Comparison of ENCODE assay signal across 9 cellular contexts in genomic region chr1:10387611-10388386, GRCh38. TPM values are rescaled to one million over a fixed set of nuclear protein-coding genes. Genes with fewer than 3 reads are reported as not detected.
DNase-seq lines count a peak whose midpoint lies in the region; ATAC-seq, FAIRE-seq and TF ChIP-seq lines count a peak whose summit lies in the region.
"Had no signal": no experiment of that assay in that cellular context is flagged by ENCODE, and none has a peak within 500 bp of the region (broad histone marks: within the 10 kb centered on the region; RNA-seq: fewer than 3 reads in every experiment).

No MANE protein-coding gene starts in this region.

- H3K4me1 Mint-ChIP-seq in HFFc6 (ENCODE audit: low read depth), result peaks cover 22% of the 10 kb centered on the region

- no peaks in the 10 kb centered on the region for H3K27me3 ChIP-seq in rectal smooth muscle tissue (ENCODE audit: control insufficient read depth, insufficient read depth, low read length)

- H3K27ac Mint-ChIP-seq in HFFc6, result peak overlapping the region; percentile 97
- H3K27ac Mint-ChIP-seq: activated naive CD8-positive, alpha-beta T cell treated with anti-CD3 and anti-CD28 coated beads, Interleukin-2, amount 10 ng/mL, durations not matched to agents 7 days and 5 days had no signal

- no peaks in the 10 kb centered on the region for H3K9me3 Mint-ChIP-seq in HFFc6
- H3K9me3 Mint-ChIP-seq: activated naive CD8-positive, alpha-beta T cell treated with anti-CD3 and anti-CD28 coated beads, Interleukin-2, amount 10 ng/mL, durations not matched to agents 7 days and 5 days had no signal

- H3K36me3 Mint-ChIP-seq in HFFc6 (ENCODE audit: low read depth), result peaks cover 10% of the 10 kb centered on the region
- H3K36me3 Mint-ChIP-seq: activated naive CD8-positive, alpha-beta T cell treated with anti-CD3 and anti-CD28 coated beads, Interleukin-2, amount 10 ng/mL, durations not matched to agents 7 days and 5 days had no signal

- H3K4me3 Mint-ChIP-seq in HFFc6, result peak overlapping the region; percentile 71
- H3K4me3 Mint-ChIP-seq: activated naive CD8-positive, alpha-beta T cell treated with anti-CD3 and anti-CD28 coated beads, Interleukin-2, amount 10 ng/mL, durations not matched to agents 7 days and 5 days had no signal

- TF ChIP-seq CTCF in HFFc6 (IDR thresholded peaks at IDR 0.05), result peak; percentile 27; the same call in 1 of the 2 replicates

- intact Hi-C loops in Right ventricle myocardium superior (cut with DNase I), result no loop called here

- H3K27ac ChIP-seq in rectal smooth muscle tissue (ENCODE audit: low read depth, low read length), result peak overlapping the region; percentile 73

- no peak overlapping the region for H3K4me3 ChIP-seq in rectal smooth muscle tissue (ENCODE audit: low read length)

- peaks cover 8% of the 10 kb centered on the region for H3K4me1 ChIP-seq in rectal smooth muscle tissue (ENCODE audit: control insufficient read depth, insufficient read depth, low read length)

- no peak overlapping the region for H3K9ac ChIP-seq in rectal smooth muscle tissue (ENCODE audit: low read length)

- H3K36me3 ChIP-seq in rectal smooth muscle tissue (ENCODE audit: control insufficient read depth, insufficient read depth, low read length), result no peaks in the 10 kb centered on the region

- ATAC-seq in Right ventricle myocardium superior (ENCODE audit: poor library complexity) (peak; percentile 90), GM21723 (IDR thresholded peaks at IDR 0.05; ENCODE audit: unreplicated experiment) (no peak), GM18517 (IDR thresholded peaks at IDR 0.05; ENCODE audit: unreplicated experiment) (no peak)

- FAIRE-seq in TTC549 (lab: Jason Lieb, UNC), result peak; percentile 46
- no peak for FAIRE-seq in HTR-8/SVneo (lab: Jason Lieb, UNC)

- H3K27me3 Mint-ChIP-seq in HFFc6 (ENCODE audit: insufficient read depth), result peaks cover 3% of the 10 kb centered on the region
- H3K27me3 Mint-ChIP-seq: activated naive CD8-positive, alpha-beta T cell treated with anti-CD3 and anti-CD28 coated beads, Interleukin-2, amount 10 ng/mL, durations not matched to agents 7 days and 5 days had no signal

- DNase-seq in A172 (ENCODE audit: low spot score) (peak; percentile 39), HFFc6 (peak; percentile 80), Right ventricle myocardium superior (peak; percentile 71), HTR-8/SVneo (ENCODE audit: insufficient read length, low spot score) (no peak)
- DNase-seq: activated naive CD8-positive, alpha-beta T cell treated with anti-CD3 and anti-CD28 coated beads, Interleukin-2, amount 10 ng/mL, durations not matched to agents 7 days and 5 days had no signal

RNA-seq across cellular contexts. Expression of gene PGD, which starts 11.1 kb away (rescaled TPM):
- total RNA-seq in A172 (2014; rRNA removed; shearing (Covaris generic)), result 114 and 146 TPM in 2 replicates
- total RNA-seq in HFFc6 (2021; fragmentation: NEBNext Ultra II Directional; extraction: Animal tissue kit (Norgen Biotek cat#: 25700)), result 100 to 1,000 TPM; 131 to 235 (median 220) TPM
- total RNA-seq in Right ventricle myocardium superior, result 34.4 TPM

RNA-seq across cellular contexts. Expression of gene CENPS, which starts 42.4 kb away (rescaled TPM):
- total RNA-seq in A172 (2014; rRNA removed; shearing (Covaris generic)), result 11.6 and 15.2 TPM in 2 replicates
- total RNA-seq in HFFc6 (2021; fragmentation: NEBNext Ultra II Directional; extraction: Animal tissue kit (Norgen Biotek cat#: 25700)), result 10 to 100 TPM; 24.3 to 31.0 (median 27.3) TPM
- total RNA-seq in Right ventricle myocardium superior, result 8.7 TPM
